8 cellular contexts compared by ENCODE assay signal in the genomic region with DNA sequence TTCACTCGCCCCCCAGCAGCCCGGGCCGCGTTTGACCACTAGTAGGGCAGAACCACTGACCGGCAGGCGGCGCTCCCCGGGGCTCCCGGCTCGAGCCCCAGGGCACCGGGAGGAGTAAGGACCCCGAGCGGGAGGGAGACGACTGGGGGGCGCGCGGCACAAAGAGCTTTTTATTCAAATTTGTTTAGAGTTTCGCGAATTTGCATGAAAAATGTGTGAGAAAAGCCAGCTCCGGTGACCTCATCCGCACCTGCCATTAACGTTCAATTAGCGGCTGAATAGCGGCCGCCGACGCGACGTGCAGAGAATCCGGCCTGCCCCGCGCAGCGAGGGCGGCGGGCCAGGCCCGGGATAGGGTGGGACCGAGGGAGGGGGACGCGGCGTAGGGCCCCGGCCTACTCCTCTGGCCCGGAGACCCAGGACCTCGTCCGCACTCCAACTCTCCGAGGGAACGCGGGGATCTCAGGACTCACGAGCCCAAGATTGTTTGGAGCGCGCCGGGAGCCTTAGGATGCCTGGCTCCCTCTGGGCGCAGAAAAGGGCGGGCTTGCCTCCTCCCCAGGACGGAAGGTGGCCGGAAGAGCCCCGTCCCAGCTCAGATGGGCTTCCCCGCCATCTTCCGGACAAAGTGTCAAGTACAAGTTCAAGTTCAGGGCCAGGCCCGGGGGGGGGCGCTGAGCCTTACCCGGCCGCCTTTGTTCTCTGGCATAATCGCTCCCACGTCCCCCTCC.
DNase-seq lines count a peak whose midpoint lies in the region; ATAC-seq, FAIRE-seq and TF ChIP-seq lines count a peak whose summit lies in the region.

No MANE protein-coding gene starts in this region.

- no peaks in the 10 kb centered on the region for H3K36me3 ChIP-seq in heart right ventricle

- H3K27me3 Mint-ChIP-seq in activated T-helper 2 cell treated with anti-CD3 and anti-CD28 coated beads, Interferon-gamma antibody, Interleukin-2, Interleukin-4, amounts not matched to agents 10 μg/mL and 5 μg/mL and 100 μg/mL, durations not matched to agents 14 hours and 24 hours and 36 hours (ENCODE audit: low read depth), result peaks cover 67% of the 10 kb centered on the region

- peak; percentile 84 to 90 for DNase-seq in A549 (ENCODE audit: low read depth in 1 of 2, low spot score in 1 of 2)
- peak; percentile 79 for DNase-seq in GM12865 (ENCODE audit: low read depth)
- DNase-seq in NCI-H2171 treated with DMSO at 0.1 percent for 48 hours (lab: John Stamatoyannopoulos, UW), result peak; percentile 85
- no peak for DNase-seq in activated T-helper 2 cell treated with anti-CD3 and anti-CD28 coated beads, Interferon-gamma antibody, Interleukin-2, Interleukin-4, amounts not matched to agents 10 μg/mL and 5 μg/mL and 100 μg/mL, durations not matched to agents 14 hours and 24 hours and 36 hours (ENCODE audit: low spot score)
- no peak for DNase-seq in heart right ventricle
- DNase-seq in skeletal muscle cell (ENCODE audit: low read depth), result no peak
- no peak for DNase-seq in dedifferentiated amniotic fluid mesenchymal stem cell (ENCODE audit: extremely low spot score)

- peak overlapping the region; percentile 68 for H3K4me3 Mint-ChIP-seq in activated T-helper 2 cell treated with anti-CD3 and anti-CD28 coated beads, Interferon-gamma antibody, Interleukin-2, Interleukin-4, amounts not matched to agents 10 μg/mL and 5 μg/mL and 100 μg/mL, durations not matched to agents 14 hours and 24 hours and 36 hours (ENCODE audit: low read depth)

- H3K27ac ChIP-seq in A549, result peak overlapping the region; percentile 86 to 87
- H3K27ac ChIP-seq in heart right ventricle, result no peak overlapping the region

- TF ChIP-seq CTCF in A549 (IDR thresholded peaks at IDR 0.05) (peak; percentile 62), GM12865 (IDR thresholded peaks at IDR 0.05; ENCODE audit: insufficient read depth, low read depth, low read length, missing control alignments) (peak; percentile 65), heart right ventricle (IDR thresholded peaks at IDR 0.05) (peak in 5 of 9 donors; percentile 20 to 45 (median 25))

- H3K4me1 ChIP-seq in A549 (peaks cover 24% of the 10 kb centered on the region), heart right ventricle (peaks cover 5 to 40% (median 15%) of the 10 kb centered on the region in 9 donors)

- H3K27me3 ChIP-seq in heart right ventricle, result peaks cover 28 to 100% (median 98%) of the 10 kb centered on the region in 7 donors

- no peaks in the 10 kb centered on the region for H3K36me3 Mint-ChIP-seq in activated T-helper 2 cell treated with anti-CD3 and anti-CD28 coated beads, Interferon-gamma antibody, Interleukin-2, Interleukin-4, amounts not matched to agents 10 μg/mL and 5 μg/mL and 100 μg/mL, durations not matched to agents 14 hours and 24 hours and 36 hours (ENCODE audit: low read depth)

- H3K4me2 ChIP-seq in A549, result peak overlapping the region; percentile 88

- peaks cover 13% of the 10 kb centered on the region for H3K4me1 Mint-ChIP-seq in activated T-helper 2 cell treated with anti-CD3 and anti-CD28 coated beads, Interferon-gamma antibody, Interleukin-2, Interleukin-4, amounts not matched to agents 10 μg/mL and 5 μg/mL and 100 μg/mL, durations not matched to agents 14 hours and 24 hours and 36 hours (ENCODE audit: low read depth)

- CTCF ChIA-PET in A549 (lab: Yijun Ruan, JAX), result interaction anchor here (0.7 to 9.4 kb wide), 24 partner anchors 9 to 164 kb away, joined by 3 to 223 read pairs (median 5); no protein-coding TSS in a partner anchor

- peak; percentile 79 to 87 for ATAC-seq in A549
- ATAC-seq in HG02759 (IDR thresholded peaks at IDR 0.05; ENCODE audit: unreplicated experiment), result peak; percentile 75
- peak in 5 of 8 donors; percentile 16 to 60 (median 35) for ATAC-seq in heart right ventricle

- H3K9me3 ChIP-seq in A549, result no peaks in the 10 kb centered on the region
- H3K9me3 ChIP-seq in heart right ventricle, result no peaks in the 10 kb centered on the region

- WGBS in A549 (ENCODE audit: missing lambda C conversion rate), result 43% methylated on average over 55 of the region's 64 CpGs
- 1% methylated on average over 63 to 64 of the region's 64 CpGs for WGBS in heart right ventricle, 2 donors

- POLR2A ChIA-PET in A549 (lab: Yijun Ruan, JAX), result interaction anchor here (0.9 kb wide), 1 partner anchor 41 kb away, joined by 6 read pairs; no protein-coding TSS in a partner anchor

- no peak for FAIRE-seq in A549 (lab: Jason Lieb, UNC)

- peak overlapping the region; percentile 79 for H3K4me3 ChIP-seq in A549
- H3K4me3 ChIP-seq in GM12865 (ENCODE audit: low read depth, low read length), result peak overlapping the region; percentile 63
- peak overlapping the region; percentile 7 to 52 (median 38) for H3K4me3 ChIP-seq in heart right ventricle
- H3K4me3 ChIP-seq in skeletal muscle cell (ENCODE audit: low read depth, low read length), result peak overlapping the region; percentile 5

- no peaks in the 10 kb centered on the region for H3K9me3 Mint-ChIP-seq in activated T-helper 2 cell treated with anti-CD3 and anti-CD28 coated beads, Interferon-gamma antibody, Interleukin-2, Interleukin-4, amounts not matched to agents 10 μg/mL and 5 μg/mL and 100 μg/mL, durations not matched to agents 14 hours and 24 hours and 36 hours

- TF ChIP-seq POLR2A in A549 (IDR thresholded peaks at IDR 0.05; ENCODE audit: low read length), result peak; percentile 41; the same call in 1 of the 2 replicates

- no peak for TF ChIP-seq EP300 in A549 (IDR thresholded peaks at IDR 0.05)

- no peak overlapping the region for H3K27ac Mint-ChIP-seq in activated T-helper 2 cell treated with anti-CD3 and anti-CD28 coated beads, Interferon-gamma antibody, Interleukin-2, Interleukin-4, amounts not matched to agents 10 μg/mL and 5 μg/mL and 100 μg/mL, durations not matched to agents 14 hours and 24 hours and 36 hours

- intact Hi-C loops in activated T-helper 2 cell treated with anti-CD3 and anti-CD28 coated beads, Interferon-gamma antibody, Interleukin-2, Interleukin-4, amounts not matched to agents 10 μg/mL and 5 μg/mL and 100 μg/mL, durations not matched to agents 14 hours and 24 hours and 36 hours (cut with micrococcal nuclease), result no loop called here
- intact Hi-C loops in heart right ventricle (cut with DNase I), result loop anchor here in 1 of 10 donors (5.0 kb wide), 1 partner anchor 32 kb away; no protein-coding TSS in a partner anchor

- peak; percentile 31 to 37; a peak in 2 of 5 replicates for TF ChIP-seq RAD21 in A549 (conservative IDR thresholded peaks at IDR 0.05 in 1 of 2, IDR thresholded peaks at IDR 0.05 in 1 of 2)

TF ChIP-seq in A549, 52 proteins besides CTCF, POLR2A, EP300 and RAD21:
- TF ChIP-seq JUN (IDR thresholded peaks at IDR 0.05) (peak in 1 of 2 experiments; percentile 55; a peak in 2 of 5 replicates), SMC3 (IDR thresholded peaks at IDR 0.05) (peak; percentile 34; the same call in 2 of the 3 replicates), MAX (IDR thresholded peaks at IDR 0.05) (peak; percentile 60), KDM1A (IDR thresholded peaks at IDR 0.05; ENCODE audit: low read depth) (no peak), PBX3 (IDR thresholded peaks at IDR 0.05) (0 out of 2 replicates have a peak, but pooled peaks have one; percentile 21), RNF2 (IDR thresholded peaks at IDR 0.05; ENCODE audit: borderline replicate concordance, low read depth) (no peak)

Comparison
In these comparisons a context has a peak if more than half of its experiments do, and no peak if none do; other contexts are left out.
1. DNase-seq: peak in A549 (2 of 2), GM12865 (single experiment) and NCI-H2171 treated with DMSO at 0.1 percent for 48 hours (single experiment); none in activated T-helper 2 cell treated with anti-CD3 and anti-CD28 coated beads, Interferon-gamma antibody, Interleukin-2, Interleukin-4, amounts not matched to agents 10 μg/mL and 5 μg/mL and 100 μg/mL, durations not matched to agents 14 hours and 24 hours and 36 hours (single experiment), heart right ventricle (0 of 2), skeletal muscle cell (single experiment) and dedifferentiated amniotic fluid mesenchymal stem cell (single experiment).
2. H3K27ac ChIP-seq: peak in A549 (2 of 2); none in heart right ventricle (0 of 10).
3. H3K4me3 ChIP-seq: peak in every context shown above with its lines; median percentile 79 in A549; 63 in GM12865; 38 in heart right ventricle; 5 in skeletal muscle cell.
4. Peak in every context shown above with its lines, with median percentiles within 50 percentile points of each other: ATAC-seq and CTCF ChIP-seq.